ENCODE assay signal across 13 cellular contexts in the genomic region with DNA sequence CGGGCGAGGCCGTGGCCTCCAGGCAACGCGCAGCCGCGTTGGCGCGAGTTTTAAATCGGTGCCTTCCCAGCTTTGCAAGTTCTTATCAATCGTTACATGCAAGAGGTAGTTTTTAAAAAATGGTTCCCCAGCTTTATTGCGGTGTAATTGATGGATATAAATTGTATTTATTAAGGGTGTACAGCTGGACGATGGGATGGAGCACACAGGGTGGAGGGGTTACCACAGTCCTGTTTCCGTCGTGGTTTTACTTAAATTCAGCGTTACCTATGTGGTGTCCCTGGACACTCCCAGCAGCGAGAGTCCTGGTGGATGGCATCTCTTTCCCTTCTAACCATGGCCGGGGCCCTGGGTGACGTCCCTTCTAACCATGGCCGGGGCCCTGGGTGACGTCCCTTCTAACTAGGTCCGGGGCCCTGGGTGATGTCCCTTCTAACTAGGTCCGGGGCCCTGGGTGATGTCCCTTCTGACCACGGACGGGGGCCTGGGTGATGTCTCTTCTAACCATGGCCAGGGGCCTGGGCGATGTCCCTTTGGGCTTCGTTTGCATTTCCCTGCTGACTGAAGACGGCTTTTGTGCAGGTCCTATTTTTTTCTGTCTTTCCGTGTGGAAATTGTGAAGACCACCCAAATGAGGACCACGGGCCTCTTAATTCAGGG.
DNase-seq lines count a peak whose midpoint lies in the region; FAIRE-seq and TF ChIP-seq lines count a peak whose summit lies in the region.
"Had no signal": no experiment of that assay in that cellular context is flagged by ENCODE, and none has a peak within 500 bp of the region (broad histone marks: within the 10 kb centered on the region; RNA-seq: fewer than 3 reads in every experiment).

No MANE protein-coding gene starts in this region.

- no peaks in the 10 kb centered on the region for H3K79me2 ChIP-seq in smooth muscle cell (ENCODE audit: low read depth)

- no peaks in the 10 kb centered on the region for H3K36me3 ChIP-seq in H7 (replicated peaks; ENCODE audit: control insufficient read depth, insufficient read depth, low read length)
- no peaks in the 10 kb centered on the region for H3K36me3 ChIP-seq in iPS-18a (ENCODE audit: control insufficient read depth, low read depth, low read length)
- no peaks in the 10 kb centered on the region for H3K36me3 ChIP-seq in smooth muscle cell (ENCODE audit: low read depth)

- H3K27ac ChIP-seq in coronary artery (no peak overlapping the region), iPS-18a (ENCODE audit: low read length) (no peak overlapping the region), smooth muscle cell (ENCODE audit: low read depth) (no peak overlapping the region)

- H3K9ac ChIP-seq in iPS-18a (ENCODE audit: low read length) (no peak overlapping the region), smooth muscle cell (ENCODE audit: low read depth) (no peak overlapping the region)

- peak overlapping the region; percentile 87 for H3K4me2 ChIP-seq in smooth muscle cell

- H4K20me1 ChIP-seq in smooth muscle cell (ENCODE audit: low read depth) = no peaks in the 10 kb centered on the region

- peak; percentile 56 for DNase-seq in H7
- no peak for DNase-seq in coronary artery (ENCODE audit: low spot score)
- no peak for DNase-seq in smooth muscle cell (lab: John Stamatoyannopoulos, UW; ENCODE audit: unreplicated experiment)
- DNase-seq in NCI-H1417 (lab: John Stamatoyannopoulos, UW) = no peak
- no peak for DNase-seq in MV-4-11 (lab: John Stamatoyannopoulos, UW)
- no peak for DNase-seq in NCI-H82 treated with DMSO at 0.1 percent for 48 hours (lab: John Stamatoyannopoulos, UW; ENCODE audit: unreplicated experiment)
- no peak for DNase-seq in RCC 7860 (ENCODE audit: low spot score)
- DNase-seq: CD8-positive, alpha-beta T cell; hippocampal formation; NCI-H1048; NCI-H446; stimulated activated CD4-positive, alpha-beta T cell treated with anti-CD3 and anti-CD28 coated beads, Interleukin-12 subunit alpha, Interleukin-12 subunit beta, amount 100 ng/mL, for 4 hours had no signal

- no peak for FAIRE-seq in RCC 7860 (lab: Jason Lieb, UNC)

- TF ChIP-seq CTCF in coronary artery (IDR thresholded peaks at IDR 0.05) = no peak
- TF ChIP-seq CTCF in smooth muscle cell (IDR thresholded peaks at IDR 0.05; ENCODE audit: borderline replicate concordance, insufficient read depth, poor library complexity, severe bottlenecking) = no peak

- 64% methylated on average over 30 of the region's 30 CpGs for WGBS in smooth muscle cell (ENCODE audit: low lambda C conversion rate)

- peak overlapping the region; percentile 41 for H3K4me3 ChIP-seq in H7 (ENCODE audit: insufficient read depth, low read depth, low read length)
- peak overlapping the region; percentile 64 for H3K4me3 ChIP-seq in coronary artery
- peak overlapping the region; percentile 54 for H3K4me3 ChIP-seq in iPS-18a (ENCODE audit: low read length)
- H3K4me3 ChIP-seq in smooth muscle cell = peak overlapping the region; percentile 52

- peak overlapping the region; percentile 66 for H2AFZ ChIP-seq in smooth muscle cell (ENCODE audit: low read depth)

- peaks cover 3% of the 10 kb centered on the region for H3F3A ChIP-seq in smooth muscle cell (ENCODE audit: low read depth)

- H3K4me1 ChIP-seq in iPS-18a (ENCODE audit: control insufficient read depth, low read depth, low read length) (no peaks in the 10 kb centered on the region), smooth muscle cell (ENCODE audit: low read depth) (no peaks in the 10 kb centered on the region)

- H3K27me3 ChIP-seq in H7 (ENCODE audit: control insufficient read depth, insufficient read depth, low read length) (peaks cover 22% of the 10 kb centered on the region), iPS-18a (ENCODE audit: control insufficient read depth, insufficient read depth, low read length) (peaks cover 44% of the 10 kb centered on the region), smooth muscle cell (ENCODE audit: low read depth) (no peaks in the 10 kb centered on the region)

- H3K9me3 ChIP-seq in iPS-18a (ENCODE audit: control insufficient read depth, low read depth, low read length) (no peaks in the 10 kb centered on the region), smooth muscle cell (replicated peaks; ENCODE audit: low read depth) (no peaks in the 10 kb centered on the region)
